In the genomic region with DNA sequence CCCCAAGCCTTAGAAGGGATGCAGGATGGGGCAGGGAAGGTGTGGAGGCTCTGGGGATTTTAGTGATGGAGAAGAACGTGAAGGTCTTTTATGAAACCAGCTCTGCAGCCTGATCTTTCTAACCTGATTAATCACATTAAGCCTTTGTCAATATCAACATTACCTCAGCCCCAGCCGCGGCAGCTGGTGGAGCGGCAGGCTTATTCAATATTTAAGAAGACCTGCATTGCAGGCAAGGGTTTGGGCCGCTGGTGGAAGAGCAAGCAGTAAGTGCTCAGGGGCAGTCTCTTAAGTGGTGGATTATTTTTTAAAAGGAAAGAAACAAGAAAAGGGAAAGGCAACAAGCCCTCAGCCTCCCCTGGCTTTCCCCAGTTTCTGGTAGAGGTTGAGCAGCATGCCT, we compare ENCODE assay signal across 21 cellular contexts. TPM values are rescaled to one million over a fixed set of nuclear protein-coding genes. Genes with fewer than 3 reads are reported as not detected.
A peak's percentile ranks its signal among the peaks of the same experiment; 100 is the strongest.
DNase-seq lines count a peak whose midpoint lies in the region; TF ChIP-seq lines count a peak whose summit lies in the region.
"Had no signal": no experiment of that assay in that cellular context is flagged by ENCODE, and none has a peak within 500 bp of the region (broad histone marks: within the 10 kb centered on the region; RNA-seq: fewer than 3 reads in every experiment).

No MANE protein-coding gene starts in this region.

- H3K27me3 Mint-ChIP-seq in HFFc6 (ENCODE audit: insufficient read depth): no peaks in the 10 kb centered on the region; the same call in 1 of the 2 replicates

- no peak overlapping the region for H3K27ac Mint-ChIP-seq in HFFc6
- H3K27ac Mint-ChIP-seq: T-helper 17 cell had no signal

- no peaks in the 10 kb centered on the region for H3K4me1 Mint-ChIP-seq in HFFc6 (ENCODE audit: low read depth)
- H3K4me1 Mint-ChIP-seq: T-helper 17 cell had no signal

- no peak for TF ChIP-seq CTCF in HFFc6 (IDR thresholded peaks at IDR 0.05)

- no peak overlapping the region for H3K4me3 Mint-ChIP-seq in HFFc6
- H3K4me3 Mint-ChIP-seq: T-helper 17 cell had no signal

- H3K36me3 Mint-ChIP-seq in HFFc6 (ENCODE audit: low read depth): no peaks in the 10 kb centered on the region

- peaks cover 41% of the 10 kb centered on the region for H3K9me3 Mint-ChIP-seq in HFFc6

- DNase-seq in NCI-H1092 treated with DMSO at 0.1 percent for 48 hours (lab: John Stamatoyannopoulos, UW): peak; percentile 64
- no peak for DNase-seq in NCI-H1092 (lab: John Stamatoyannopoulos, UW)
- peak; percentile 42 for DNase-seq in NCI-H146 treated with DMSO at 0.1 percent for 48 hours (lab: John Stamatoyannopoulos, UW; ENCODE audit: unreplicated experiment)
- peak; percentile 42 for DNase-seq in NCI-H748 treated with DMSO at 0.1 percent for 48 hours (lab: John Stamatoyannopoulos, UW)
- DNase-seq in HFFc6: no peak
- DNase-seq in NCI-H2171 (lab: John Stamatoyannopoulos, UW): no peak
- no peak for DNase-seq in DMS79 treated with DMSO at 0.1 percent for 48 hours (lab: John Stamatoyannopoulos, UW)
- DNase-seq: ACHN; Calu3; GOT3; IMR-90; KG1; MM.1S; NCI-H1417 treated with DMSO at 0.1 percent for 48 hours; NCI-H2029; NCI-H2227 treated with DMSO at 0.1 percent for 48 hours; NK-92 treated with Interleukin-12 subunit alpha and Interleukin-12 subunit beta, amount 100 ng/mL, for 24 hours; T-helper 17 cell had no signal

RNA-seq across cellular contexts. Expression of gene RPH3A, which starts 16.6 kb away (rescaled TPM):
- not detected for total RNA-seq in HFFc6 (2021; fragmentation: NEBNext Ultra II Directional; extraction: Animal tissue kit (Norgen Biotek cat#: 25700))
- total RNA-seq: Calu3, Daoy, G401, IMR-90, PC-3 had no signal

Comparison
In these comparisons a context has a peak if more than half of its experiments do, and no peak if none do; other contexts are left out.
1. DNase-seq: peak in NCI-H1092 treated with DMSO at 0.1 percent for 48 hours (single experiment), NCI-H146 treated with DMSO at 0.1 percent for 48 hours (single experiment) and NCI-H748 treated with DMSO at 0.1 percent for 48 hours (single experiment); none in NCI-H1092 (single experiment), HFFc6 (single experiment), NCI-H2171 (single experiment) and DMS79 treated with DMSO at 0.1 percent for 48 hours (single experiment).